Comparison of ENCODE assay signal across 18 cellular contexts in the genomic region with DNA sequence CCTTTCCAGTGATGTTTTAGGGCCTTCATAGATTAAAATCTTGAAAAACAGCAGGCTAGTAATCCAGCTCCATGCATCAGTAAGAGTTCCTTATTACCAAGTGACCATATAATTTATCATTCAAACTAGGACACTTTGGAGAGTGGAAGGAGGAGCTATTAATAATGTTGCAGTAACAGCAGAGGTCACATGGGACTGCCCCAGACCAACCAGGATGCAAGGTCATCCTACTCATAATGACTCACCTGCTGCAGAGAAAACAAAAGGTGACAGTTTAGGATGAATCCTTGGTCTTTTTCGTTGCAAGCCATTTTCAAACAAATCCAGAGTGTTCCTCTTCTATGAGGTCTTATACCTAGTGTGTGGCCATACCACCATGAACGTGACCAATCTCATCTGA.
DNase-seq lines count a peak whose midpoint lies in the region; ATAC-seq and TF ChIP-seq lines count a peak whose summit lies in the region.
"Had no signal": no experiment of that assay in that cellular context is flagged by ENCODE, and none has a peak within 500 bp of the region (broad histone marks: within the 10 kb centered on the region; RNA-seq: fewer than 3 reads in every experiment).

No MANE protein-coding gene starts in this region.

- no peak for TF ChIP-seq POLR2A in HCT116 (IDR thresholded peaks at IDR 0.05; ENCODE audit: borderline replicate concordance, extremely low read depth, insufficient read depth, insufficient read length)

- H3K4me1 ChIP-seq in HCT116 (ENCODE audit: control insufficient read depth in 1 of 2, insufficient read depth in 2 of 2, low read length in 2 of 2) = no peaks in the 10 kb centered on the region

- H3K27me3 ChIP-seq in HCT116 (ENCODE audit: insufficient read depth, low read length) = no peaks in the 10 kb centered on the region

- H3K9me2 ChIP-seq in HCT116 (ENCODE audit: insufficient read depth) = no peaks in the 10 kb centered on the region

- no peak for TF ChIP-seq RAD21 in HCT116 (IDR thresholded peaks at IDR 0.05; ENCODE audit: low read depth)

- no peaks in the 10 kb centered on the region for H3K9me3 ChIP-seq in HCT116 (ENCODE audit: control insufficient read depth in 1 of 2, insufficient read depth in 1 of 2, low read depth in 1 of 2, low read length in 2 of 2)

- H4K20me1 ChIP-seq in HCT116 (ENCODE audit: insufficient read depth) = no peaks in the 10 kb centered on the region

- H3K9ac ChIP-seq in HCT116 (ENCODE audit: low read length) = no peak overlapping the region

- TF ChIP-seq CTCF in HCT116 (IDR thresholded peaks at IDR 0.05 in 2 of 3, conservative IDR thresholded peaks at IDR 0.05 in 1 of 3; ENCODE audit: borderline replicate concordance in 1 of 3, insufficient read depth in 1 of 3, low read depth in 2 of 3, low read length in 2 of 3) = no peak

- no peak overlapping the region for H3K4me3 ChIP-seq in HCT116 (replicated peaks in 1 of 2; ENCODE audit: low read depth in 1 of 2, low read length in 2 of 2)

- H3K27ac ChIP-seq in HCT116 (ENCODE audit: low read depth, low read length) = no peak overlapping the region
- H3K27ac ChIP-seq: 22Rv1 had no signal

- no peaks in the 10 kb centered on the region for H3K79me2 ChIP-seq in HCT116 (ENCODE audit: insufficient read depth, low read length)

- POLR2A ChIA-PET in HCT116 (lab: Charles Lee) = no interaction called here

- peak; percentile 29 to 39 for DNase-seq in NCI-H526 (lab: John Stamatoyannopoulos, UW)
- DNase-seq in NCI-H526 treated with DMSO at 0.1 percent for 48 hours (lab: John Stamatoyannopoulos, UW) = no peak
- DNase-seq in HCT116 (ENCODE audit: low read depth, low spot score) = no peak
- peak; percentile 64 for DNase-seq in RKO (ENCODE audit: low spot score)
- peak; percentile 7 for DNase-seq in kidney tubule cell (ENCODE audit: low spot score)
- DNase-seq in foreskin melanocyte = no peak
- DNase-seq in SHP77 treated with DMSO at 0.1 percent for 48 hours (lab: John Stamatoyannopoulos, UW) = no peak
- DNase-seq: H9, MV-4-11, NCI-H1417, NCI-H187, NCI-H2107, NCI-H510A treated with DMSO at 0.1 percent for 48 hours, SHP77, T-helper 1 cell had no signal

- H3K4me2 ChIP-seq in HCT116 (ENCODE audit: low read length) = no peak overlapping the region

- RAD21 ChIA-PET in HCT116 (lab: Charles Lee; ENCODE audit: low non-redundant PET in 1 of 2, low total read pairs in 2 of 2, uncharacterized antibody in 2 of 2, unreplicated experiment in 2 of 2) = no interaction called here

- H3K36me3 ChIP-seq in HCT116 (ENCODE audit: control insufficient read depth in 1 of 2, insufficient read depth in 2 of 2, low read length in 2 of 2) = no peaks in the 10 kb centered on the region

- ATAC-seq in HCT116 (no peak; the same call in 1 of the 2 replicates), GM21381 (IDR thresholded peaks at IDR 0.05; ENCODE audit: unreplicated experiment) (no peak)
- ATAC-seq: Panc1 had no signal

- no peak overlapping the region for H2AFZ ChIP-seq in HCT116 (ENCODE audit: low read depth, low read length, poor library complexity, severe bottlenecking)

- no TSS peak for BruUV-seq in HCT116 (replicated peaks; lab: Mats Ljungman, UMichigan)

- intact Hi-C loops in HCT116 (cut with micrococcal nuclease) = no loop called here

- CTCF ChIA-PET in HCT116 (lab: Charles Lee) = no interaction called here

TF ChIP-seq in HCT116, 20 proteins besides CTCF, POLR2A, EP300 and RAD21:
- TF ChIP-seq FOSL1 (IDR thresholded peaks at IDR 0.05; ENCODE audit: low read depth) (0 out of 2 replicates have a peak, but pooled peaks have one; percentile 10), EZH2 (IDR thresholded peaks at IDR 0.05) (no peak), TCF7L2 (IDR thresholded peaks at IDR 0.05; ENCODE audit: borderline replicate concordance, extremely low read depth, insufficient read depth, insufficient read length) (no peak)
- TF ChIP-seq, protein P1, sequence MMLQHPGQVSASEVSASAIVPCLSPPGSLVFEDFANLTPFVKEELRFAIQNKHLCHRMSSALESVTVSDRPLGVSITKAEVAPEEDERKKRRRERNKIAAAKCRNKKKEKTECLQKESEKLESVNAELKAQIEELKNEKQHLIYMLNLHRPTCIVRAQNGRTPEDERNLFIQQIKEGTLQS (IDR thresholded peaks at IDR 0.05) = no peak

Comparison
In these comparisons a context has a peak if more than half of its experiments do, and no peak if none do; other contexts are left out.
1. DNase-seq: peak in NCI-H526 (2 of 2), RKO (single experiment) and kidney tubule cell (single experiment); none in NCI-H526 treated with DMSO at 0.1 percent for 48 hours (single experiment), HCT116 (single experiment), foreskin melanocyte (single experiment) and SHP77 treated with DMSO at 0.1 percent for 48 hours (single experiment).